In genomic region chr7:113835367-113835766, GRCh38 we compare ENCODE assay signal across 18 cellular contexts.
"Had no signal": no experiment of that assay in that cellular context is flagged by ENCODE, and none has a peak within 500 bp of the region (broad histone marks: within the 10 kb centered on the region; RNA-seq: fewer than 3 reads in every experiment).

No MANE protein-coding gene starts in this region.

- H3K4me1 ChIP-seq: SJCRH30 had no signal

- ATAC-seq: SK-N-SH treated with all-trans-retinoic acid at 6 μM for 48 hours had no signal

- H3K4me3 ChIP-seq: SJCRH30 had no signal

- DNase-seq: KBM-7, MV-4-11, NCI-H1048, NCI-H1105, NCI-H1417 treated with DMSO at 0.1 percent for 48 hours, NCI-H146, NCI-H1694 treated with DMSO at 0.1 percent for 48 hours, NCI-H1930, NCI-H2081, NCI-H2107, NCI-H2227 treated with DMSO at 0.1 percent for 48 hours, NCI-H524, NCI-H526 treated with DMSO at 0.1 percent for 48 hours, NCI-H774, RPMI8226, SHP77 treated with DMSO at 0.1 percent for 48 hours, SJCRH30 had no signal

- H3K9me3 ChIP-seq: SJCRH30 had no signal

- H3K27ac ChIP-seq: SJCRH30 had no signal

- H3K27me3 ChIP-seq: SJCRH30 had no signal

- H3K36me3 ChIP-seq: SJCRH30 had no signal
